ENCODE assay signal across 1 cellular context in genomic region chr2:182894174-182894573, GRCh38.
TF ChIP-seq lines count a peak whose summit lies in the region.

No MANE protein-coding gene starts in this region.

TF ChIP-seq in H1, 55 proteins besides CTCF, POLR2A, EP300 and RAD21:
- TF ChIP-seq ASH2L (IDR thresholded peaks at IDR 0.05; ENCODE audit: low read length) (no peak), FOSL1 (IDR thresholded peaks at IDR 0.05; ENCODE audit: insufficient read depth, low read depth, low read length) (no peak), CBX8 (IDR thresholded peaks at IDR 0.05; ENCODE audit: borderline replicate concordance, low read depth, low read length) (no peak), MAFK (IDR thresholded peaks at IDR 0.05; ENCODE audit: low read depth, low read length) (no peak), RNF2 (IDR thresholded peaks at IDR 0.05; ENCODE audit: borderline replicate concordance, low read depth, low read length, missing control alignments, poor library complexity, severe bottlenecking) (no peak), CTBP2 (IDR thresholded peaks at IDR 0.05; ENCODE audit: borderline replicate concordance, insufficient read depth, insufficient read length, low read length) (no peak), TAF7 (optimal IDR thresholded peaks at IDR 0.05; ENCODE audit: borderline replicate concordance, low read depth, low read length) (no peak), EGR1 (IDR thresholded peaks at IDR 0.05; ENCODE audit: borderline replicate concordance, low read depth, low read length) (no peak), SRF (IDR thresholded peaks at IDR 0.05; ENCODE audit: low read depth, low read length) (no peak), TBP (IDR thresholded peaks at IDR 0.05; ENCODE audit: low read depth, low read length) (no peak), SP4 (IDR thresholded peaks at IDR 0.05; ENCODE audit: low read length) (no peak), SP2 (IDR thresholded peaks at IDR 0.05; ENCODE audit: low read length) (no peak), GABPA (IDR thresholded peaks at IDR 0.05; ENCODE audit: borderline replicate concordance, insufficient read depth, low read length) (no peak), KDM4A (IDR thresholded peaks at IDR 0.05; ENCODE audit: low read depth, low read length, severe bottlenecking) (no peak), SP1 (IDR thresholded peaks at IDR 0.05; ENCODE audit: low read depth, low read length) (no peak)
